ENCODE assay signal across 13 cellular contexts in genomic region chrX:16903274-16904019, GRCh38.
DNase-seq lines count a peak whose midpoint lies in the region; ATAC-seq and TF ChIP-seq lines count a peak whose summit lies in the region.
"Had no signal": no experiment of that assay in that cellular context is flagged by ENCODE, and none has a peak within 500 bp of the region (broad histone marks: within the 10 kb centered on the region; RNA-seq: fewer than 3 reads in every experiment).

No MANE protein-coding gene starts in this region.

- CTCF ChIA-PET in GM10248 (lab: Yijun Ruan, JAX), result interaction anchor here (1.8 to 2.7 kb wide), 3 partner anchors 11 to 22 kb away, joined by 3 to 14 read pairs (median 8); no protein-coding TSS in a partner anchor

- POLR2A ChIA-PET in GM10248 (lab: Yijun Ruan, JAX), result no interaction called here

- TF ChIP-seq CTCF in GM10248 (IDR thresholded peaks at IDR 0.05; ENCODE audit: control extremely low read depth, extremely low read depth, low read depth, missing control alignments), result no peak

- DNase-seq in GM10248 (ENCODE audit: extremely low spot score) (peak; percentile 17), SIG-M5 treated with dmso at 0.1 percent for 504 hours (lab: John Stamatoyannopoulos, UW; ENCODE audit: unreplicated experiment) (peak; percentile 76), NCI-H146 treated with DMSO at 0.1 percent for 48 hours (lab: John Stamatoyannopoulos, UW; ENCODE audit: unreplicated experiment) (no peak), DMS53 treated with DMSO at 0.1 percent for 48 hours (lab: John Stamatoyannopoulos, UW; ENCODE audit: unreplicated experiment) (no peak), NCI-H345 treated with DMSO at 0.1 percent for 48 hours (lab: John Stamatoyannopoulos, UW; ENCODE audit: unreplicated experiment) (no peak)
- no peak for DNase-seq in activated effector memory CD4-positive, alpha-beta T cell treated with Interleukin-2 at 50 U/mL for 16 hours
- DNase-seq: activated CD4-positive, alpha-beta T cell treated with anti-CD3 and anti-CD28 coated beads, Interleukin-2, amount 10 ng/mL, durations not matched to agents 7 days and 5 days; DMS79; effector CD8-positive, alpha-beta T cell; foreskin fibroblast; NCI-H2029 treated with DMSO at 0.1 percent for 48 hours had no signal

- peak; percentile 90 for ATAC-seq in GM21390 (IDR thresholded peaks at IDR 0.05; ENCODE audit: unreplicated experiment)
- ATAC-seq in HG03432 (IDR thresholded peaks at IDR 0.05; ENCODE audit: unreplicated experiment), result peak; percentile 83

Comparison
In these comparisons a context has a peak if more than half of its experiments do, and no peak if none do; other contexts are left out.
1. DNase-seq: peak in GM10248 (single experiment) and SIG-M5 treated with dmso at 0.1 percent for 504 hours (single experiment); none in activated effector memory CD4-positive, alpha-beta T cell treated with Interleukin-2 at 50 U/mL for 16 hours (single experiment), NCI-H146 treated with DMSO at 0.1 percent for 48 hours (single experiment), DMS53 treated with DMSO at 0.1 percent for 48 hours (single experiment) and NCI-H345 treated with DMSO at 0.1 percent for 48 hours (single experiment).